Comparison of ENCODE assay signal across 12 cellular contexts in the genomic region with DNA sequence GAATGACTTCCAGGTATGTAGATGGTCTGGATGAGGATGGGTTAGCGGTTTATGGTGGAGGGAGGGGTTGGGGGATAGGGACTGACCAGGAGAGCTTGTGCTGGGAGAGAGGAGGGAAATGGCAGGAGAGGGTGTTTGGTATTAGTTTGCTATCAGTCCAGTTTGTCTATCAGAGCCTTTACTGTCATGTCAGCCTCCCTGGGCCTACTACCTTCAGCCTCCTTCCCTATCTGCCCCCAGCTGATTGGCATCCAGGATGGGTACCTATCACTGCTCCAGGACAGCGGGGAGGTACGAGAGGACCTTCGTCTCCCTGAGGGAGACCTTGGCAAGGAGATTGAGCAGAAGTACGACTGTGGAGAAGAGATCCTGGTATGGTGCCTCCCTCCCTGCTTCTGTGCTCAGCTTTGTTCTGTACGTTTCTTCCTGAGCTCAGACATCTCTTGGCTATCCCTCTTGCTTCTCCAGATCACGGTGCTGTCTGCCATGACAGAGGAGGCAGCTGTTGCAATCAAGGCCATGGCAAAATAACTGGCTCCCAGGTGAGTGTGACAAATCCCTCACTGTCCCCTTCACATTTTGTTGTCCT. TPM values are rescaled to one million over a fixed set of nuclear protein-coding genes. Genes with fewer than 3 reads are reported as not detected.
DNase-seq lines count a peak whose midpoint lies in the region; ATAC-seq, FAIRE-seq and TF ChIP-seq lines count a peak whose summit lies in the region.
"Had no signal": no experiment of that assay in that cellular context is flagged by ENCODE, and none has a peak within 500 bp of the region (broad histone marks: within the 10 kb centered on the region; RNA-seq: fewer than 3 reads in every experiment).

No MANE protein-coding gene starts in this region.

- intact Hi-C loops in HepG2 (cut with micrococcal nuclease; ENCODE audit: unreplicated experiment), result no loop called here
- intact Hi-C loops in right lobe of liver (cut with DNase I), result no loop called here

- H3K36me3 Mint-ChIP-seq in T-helper 17 cell (ENCODE audit: low read depth) (peaks cover 19% of the 10 kb centered on the region), glutamatergic neuron (ENCODE audit: unreplicated experiment) (peaks cover 10% of the 10 kb centered on the region)

- peaks cover 28% of the 10 kb centered on the region for H3K9me3 Mint-ChIP-seq in glutamatergic neuron (ENCODE audit: unreplicated experiment)

- FAIRE-seq in HepG2 (lab: Jason Lieb, UNC), result no peak

- ATAC-seq in HepG2 (no peak), right lobe of liver (no peak), T-helper 17 cell (no peak), HG03520 (IDR thresholded peaks at IDR 0.05; ENCODE audit: unreplicated experiment) (no peak)

- TF ChIP-seq CTCF in HepG2 (CRISPR knock-in tag; IDR thresholded peaks at IDR 0.05) (no peak), right lobe of liver (IDR thresholded peaks at IDR 0.05) (no peak), glutamatergic neuron (IDR thresholded peaks at IDR 0.05; ENCODE audit: partially characterized antibody, unreplicated experiment) (no peak)

- POLR2A ChIA-PET in HepG2 (lab: Yijun Ruan, JAX), result interaction anchor here (5.8 kb wide), 1 partner anchor 18 kb away, joined by 47 read pairs; a partner anchor contains a TSS

- H3K9ac ChIP-seq in HepG2 (ENCODE audit: insufficient read depth, low read depth, low read length), result no peak overlapping the region

- peak overlapping the region; percentile 97 for H3K27ac Mint-ChIP-seq in T-helper 17 cell
- peak overlapping the region; percentile 17 for H3K27ac Mint-ChIP-seq in glutamatergic neuron (ENCODE audit: unreplicated experiment)

- 94% methylated on average over 7 of the region's 7 CpGs for WGBS in HepG2 (ENCODE audit: low lambda C conversion rate)
- 84% methylated on average over 2 of the region's 7 CpGs for WGBS in right lobe of liver (ENCODE audit: insufficient coverage, low coverage, low lambda C conversion rate, missing lambda C conversion rate)

- BruUV-seq in HepG2 (replicated peaks; lab: Mats Ljungman, UMichigan), result no TSS peak

- peak overlapping the region; percentile 96 for H3K4me3 Mint-ChIP-seq in T-helper 17 cell
- peak overlapping the region; percentile 99 for H3K4me3 Mint-ChIP-seq in glutamatergic neuron (ENCODE audit: unreplicated experiment)

- H3K4me2 ChIP-seq in HepG2 (ENCODE audit: low read depth, low read length), result peak overlapping the region; percentile 1; the same call in 1 of the 2 replicates

- TF ChIP-seq POLR2A in HepG2 (IDR thresholded peaks at IDR 0.05; ENCODE audit: insufficient read depth in 1 of 2, low read depth in 2 of 2, low read length in 2 of 2), result peak in 1 of 2 experiments; percentile 29; a peak in 1 of 4 replicates
- no peak for TF ChIP-seq POLR2A in right lobe of liver (IDR thresholded peaks at IDR 0.05)

- no peak overlapping the region for H2AFZ ChIP-seq in HepG2 (ENCODE audit: low read length)

- CTCF ChIA-PET in HepG2 (lab: Yijun Ruan, JAX; ENCODE audit: low intra/inter-chr PET ratio, low total read pairs), result no interaction called here

- no peak overlapping the region for H3K4me3 ChIP-seq in HepG2 (replicated peaks in 1 of 3; ENCODE audit: insufficient read depth in 1 of 3, low read depth in 2 of 3, low read length in 3 of 3)
- H3K4me3 ChIP-seq in right lobe of liver, result no peak overlapping the region

- H4K20me1 ChIP-seq in HepG2 (ENCODE audit: insufficient read depth, low read length), result peaks cover 53% of the 10 kb centered on the region

- peaks cover 55% of the 10 kb centered on the region for H3K4me1 ChIP-seq in HepG2 (ENCODE audit: insufficient read depth, low read length)
- H3K4me1 ChIP-seq in right lobe of liver, result peaks cover 0 to 26% (median 12%) of the 10 kb centered on the region in 4 donors

- TF ChIP-seq EP300 in HepG2 (IDR thresholded peaks at IDR 0.05; ENCODE audit: low read depth in 2 of 2, low read length in 2 of 2) (no peak), HepG2 (CRISPR knock-in tag; IDR thresholded peaks at IDR 0.05; ENCODE audit: borderline replicate concordance) (no peak)

- no peaks in the 10 kb centered on the region for H3K27me3 ChIP-seq in HepG2 (ENCODE audit: control insufficient read depth in 1 of 2, insufficient read depth in 2 of 2, low read length in 2 of 2)
- H3K27me3 ChIP-seq in right lobe of liver, result no peaks in the 10 kb centered on the region

- H3K4me1 Mint-ChIP-seq in T-helper 17 cell (peaks cover 55% of the 10 kb centered on the region), glutamatergic neuron (ENCODE audit: low read depth, unreplicated experiment) (peaks cover 18% of the 10 kb centered on the region)

- DNase-seq in HepG2 (ENCODE audit: low spot score) (no peak), right lobe of liver (no peak), T-helper 17 cell (no peak), glutamatergic neuron (no peak), NCI-H1436 (lab: John Stamatoyannopoulos, UW) (no peak), NCI-H1092 (lab: John Stamatoyannopoulos, UW) (no peak)
- DNase-seq in stimulated activated CD4-positive, alpha-beta T cell treated with anti-CD3 and anti-CD28 coated beads, Interleukin-4, amount 100 ng/mL, for 1 hour, result no peak
- DNase-seq: activated effector memory CD4-positive, alpha-beta T cell treated with anti-CD3 and anti-CD28 coated beads, Interleukin-2, amount 50 U/mL, for 16 hours; NCI-H446 had no signal

- in situ Hi-C loops in HepG2 (cut with HindIII; ENCODE audit: extremely low pct_ligation_motif_present, low pct_unique_long_range_greater_than_20kb), result no loop called here

- H3K27ac ChIP-seq in HepG2 (ENCODE audit: extremely low read length, insufficient read depth, low read length), result no peak overlapping the region
- no peak overlapping the region for H3K27ac ChIP-seq in right lobe of liver
- H3K27ac ChIP-seq: C4-2B had no signal

- no peak for TF ChIP-seq RAD21 in HepG2 (CRISPR knock-in tag; IDR thresholded peaks at IDR 0.05)

- peaks cover 50% of the 10 kb centered on the region for H3K79me2 ChIP-seq in HepG2 (ENCODE audit: insufficient read depth, low read length)

- H3K27me3 Mint-ChIP-seq in T-helper 17 cell, result no peaks in the 10 kb centered on the region
- peaks cover 15% of the 10 kb centered on the region for H3K27me3 Mint-ChIP-seq in glutamatergic neuron (ENCODE audit: unreplicated experiment)

- H3K9me3 ChIP-seq in HepG2 (ENCODE audit: low read length) (no peaks in the 10 kb centered on the region), right lobe of liver (no peaks in the 10 kb centered on the region), T-helper 17 cell (ENCODE audit: control insufficient read depth, low read length, poor library complexity, severe bottlenecking) (no peaks in the 10 kb centered on the region)

- H3K36me3 ChIP-seq in HepG2 (replicated peaks in 1 of 2; ENCODE audit: control insufficient read depth in 1 of 2, insufficient read depth in 2 of 2, low read length in 2 of 2), result peaks cover 21 to 43% of the 10 kb centered on the region in 2 experiments
- H3K36me3 ChIP-seq in right lobe of liver, result peaks cover 11 to 47% (median 29%) of the 10 kb centered on the region in 4 donors

RNA-seq across cellular contexts. Expression of a gene that starts 3.8 kb away (rescaled TPM):
- 319 and 367 TPM in 2 replicates for total RNA-seq in HepG2 (2016; rRNA removed; fragmentation: Illumina TruSeq; extraction: Trizol)
- total RNA-seq in HepG2 (2016; cell fraction: cytosol; rRNA removed; fragmentation: Illumina TruSeq; extraction: Trizol; ENCODE audit: low read depth), result 181 and 202 TPM in 2 replicates
- 326 and 331 TPM in 2 replicates for total RNA-seq in HepG2 (2016; cell fraction: insoluble cytoplasmic fraction; rRNA removed; fragmentation: Illumina TruSeq; extraction: Trizol)
- 297 and 318 TPM in 2 replicates for total RNA-seq in HepG2 (2016; cell fraction: membrane; rRNA removed; fragmentation: Illumina TruSeq; extraction: Trizol)
- total RNA-seq in HepG2 (2016; cell fraction: nucleus; rRNA removed; fragmentation: Illumina TruSeq; extraction: Trizol), result 155 and 177 TPM in 2 replicates
- polyA plus RNA-seq in HepG2 (2011; rRNA removed), result 280 and 337 TPM in 2 replicates
- polyA plus RNA-seq in HepG2 (2011; cell fraction: cytosol; rRNA removed), result 359 and 386 TPM in 2 replicates
- 222 and 229 TPM in 2 replicates for polyA plus RNA-seq in HepG2 (2011; cell fraction: nucleus; rRNA removed)
- 346 and 360 TPM in 2 replicates for polyA plus RNA-seq in HepG2 (2012)
- polyA plus RNA-seq in HepG2 (2016; cell fraction: cytosol; fragmentation: Illumina TruSeq; extraction: Trizol; ENCODE audit: low read depth), result 332 and 358 TPM in 2 replicates
- polyA plus RNA-seq in HepG2 (2016; cell fraction: insoluble cytoplasmic fraction; fragmentation: Illumina TruSeq; extraction: Trizol; ENCODE audit: low read depth), result 655 and 754 TPM in 2 replicates
- 458 and 466 TPM in 2 replicates for polyA plus RNA-seq in HepG2 (2016; cell fraction: membrane; fragmentation: Illumina TruSeq; extraction: Trizol; ENCODE audit: low read depth)
- 478 and 490 TPM in 2 replicates for polyA plus RNA-seq in HepG2 (2016; cell fraction: nucleus; fragmentation: Illumina TruSeq; extraction: Trizol; ENCODE audit: insufficient read depth, low read depth)
- 353 and 1,132 TPM in 2 replicates for polyA minus RNA-seq in HepG2 (2011; rRNA and poly(A)+ RNA removed; ENCODE audit: low replicate concordance)
- 190 and 222 TPM in 2 replicates for polyA minus RNA-seq in HepG2 (2011; cell fraction: cytosol; rRNA and poly(A)+ RNA removed)
- 105 and 111 TPM in 2 replicates for polyA minus RNA-seq in HepG2 (2011; cell fraction: nucleus; rRNA and poly(A)+ RNA removed)
- total RNA-seq in right lobe of liver, result 100 to 1,000 TPM; 222 to 299 (median 238) TPM
- total RNA-seq in T-helper 17 cell, result 100 to 1,000 TPM; 496 to 601 TPM
- total RNA-seq in glutamatergic neuron (ENCODE audit: unreplicated experiment), result 347 TPM

RNA-seq across cellular contexts. Expression of a gene that starts 4.0 kb away (rescaled TPM):
- 43.8 and 58.0 TPM in 2 replicates for total RNA-seq in HepG2 (2016; rRNA removed; fragmentation: Illumina TruSeq; extraction: Trizol)
- 164 and 173 TPM in 2 replicates for total RNA-seq in HepG2 (2016; cell fraction: cytosol; rRNA removed; fragmentation: Illumina TruSeq; extraction: Trizol; ENCODE audit: low read depth)
- 33.8 and 63.0 TPM in 2 replicates for total RNA-seq in HepG2 (2016; cell fraction: insoluble cytoplasmic fraction; rRNA removed; fragmentation: Illumina TruSeq; extraction: Trizol)
- 126 and 138 TPM in 2 replicates for total RNA-seq in HepG2 (2016; cell fraction: membrane; rRNA removed; fragmentation: Illumina TruSeq; extraction: Trizol)
- total RNA-seq in HepG2 (2016; cell fraction: nucleus; rRNA removed; fragmentation: Illumina TruSeq; extraction: Trizol), result 36.6 and 44.0 TPM in 2 replicates
- polyA plus RNA-seq in HepG2 (2011; rRNA removed), result 48.0 and 59.4 TPM in 2 replicates
- 40.0 and 57.0 TPM in 2 replicates for polyA plus RNA-seq in HepG2 (2011; cell fraction: cytosol; rRNA removed)
- 196 and 231 TPM in 2 replicates for polyA plus RNA-seq in HepG2 (2011; cell fraction: nucleus; rRNA removed)
- polyA plus RNA-seq in HepG2 (2012), result 39.6 and 43.4 TPM in 2 replicates
- polyA plus RNA-seq in HepG2 (2016; cell fraction: cytosol; fragmentation: Illumina TruSeq; extraction: Trizol; ENCODE audit: low read depth), result 223 and 235 TPM in 2 replicates
- 44.5 and 60.2 TPM in 2 replicates for polyA plus RNA-seq in HepG2 (2016; cell fraction: insoluble cytoplasmic fraction; fragmentation: Illumina TruSeq; extraction: Trizol; ENCODE audit: low read depth)
- 165 and 167 TPM in 2 replicates for polyA plus RNA-seq in HepG2 (2016; cell fraction: membrane; fragmentation: Illumina TruSeq; extraction: Trizol; ENCODE audit: low read depth)
- polyA plus RNA-seq in HepG2 (2016; cell fraction: nucleus; fragmentation: Illumina TruSeq; extraction: Trizol; ENCODE audit: insufficient read depth, low read depth), result 114 and 131 TPM in 2 replicates
- 52.6 and 92.4 TPM in 2 replicates for polyA minus RNA-seq in HepG2 (2011; rRNA and poly(A)+ RNA removed; ENCODE audit: low replicate concordance)
- 12.9 and 16.7 TPM in 2 replicates for polyA minus RNA-seq in HepG2 (2011; cell fraction: cytosol; rRNA and poly(A)+ RNA removed)
- 29.9 and 42.3 TPM in 2 replicates for polyA minus RNA-seq in HepG2 (2011; cell fraction: nucleus; rRNA and poly(A)+ RNA removed)
- 10 to 100 TPM; 22.0 to 48.1 (median 23.2) TPM for total RNA-seq in right lobe of liver
- 100 to 1,000 TPM in 1 of 2 donors, 10 to 100 TPM in 1; 96.5 to 104 TPM for total RNA-seq in T-helper 17 cell
- 98.3 TPM for total RNA-seq in glutamatergic neuron (ENCODE audit: unreplicated experiment)

RNA-seq across cellular contexts. Expression of a gene that starts 16.8 kb away (rescaled TPM):
- total RNA-seq in HepG2 (2016; rRNA removed; fragmentation: Illumina TruSeq; extraction: Trizol) (0.22 TPM in 1 of 2 replicates, not detected in the other), right lobe of liver (1 to 10 TPM in 2 of 6 experiments, under 1 TPM in 4; 0.27 to 1.7 (median 0.90) TPM), T-helper 17 cell (not detected), glutamatergic neuron (ENCODE audit: unreplicated experiment) (1.3 TPM)
- total RNA-seq in HepG2 (2016; cell fraction: cytosol; rRNA removed; fragmentation: Illumina TruSeq; extraction: Trizol; ENCODE audit: low read depth), result 0.09 and 0.30 TPM in 2 replicates
- 0.24 TPM in 1 of 2 replicates, not detected in the other for total RNA-seq in HepG2 (2016; cell fraction: insoluble cytoplasmic fraction; rRNA removed; fragmentation: Illumina TruSeq; extraction: Trizol)
- total RNA-seq in HepG2 (2016; cell fraction: membrane; rRNA removed; fragmentation: Illumina TruSeq; extraction: Trizol), result 0.25 and 0.34 TPM in 2 replicates
- 0.34 and 0.37 TPM in 2 replicates for total RNA-seq in HepG2 (2016; cell fraction: nucleus; rRNA removed; fragmentation: Illumina TruSeq; extraction: Trizol)
- 0.12 TPM in 2 replicates for polyA plus RNA-seq in HepG2 (2011; rRNA removed)
- polyA plus RNA-seq in HepG2 (2011; cell fraction: cytosol; rRNA removed), result 0.01 and 0.07 TPM in 2 replicates
- polyA plus RNA-seq in HepG2 (2011; cell fraction: nucleus; rRNA removed), result 0.96 and 1.6 TPM in 2 replicates
- 0.39 and 0.50 TPM in 2 replicates for polyA plus RNA-seq in HepG2 (2012)
- polyA plus RNA-seq in HepG2 (2016; cell fraction: cytosol; fragmentation: Illumina TruSeq; extraction: Trizol; ENCODE audit: low read depth), result 0.36 TPM in 2 replicates
- 0.30 and 0.47 TPM in 2 replicates for polyA plus RNA-seq in HepG2 (2016; cell fraction: insoluble cytoplasmic fraction; fragmentation: Illumina TruSeq; extraction: Trizol; ENCODE audit: low read depth)
- polyA plus RNA-seq in HepG2 (2016; cell fraction: membrane; fragmentation: Illumina TruSeq; extraction: Trizol; ENCODE audit: low read depth), result 0.38 and 0.65 TPM in 2 replicates
- 1.2 and 1.5 TPM in 2 replicates for polyA plus RNA-seq in HepG2 (2016; cell fraction: nucleus; fragmentation: Illumina TruSeq; extraction: Trizol; ENCODE audit: insufficient read depth, low read depth)
- 0.06 and 0.09 TPM in 2 replicates for polyA minus RNA-seq in HepG2 (2011; rRNA and poly(A)+ RNA removed; ENCODE audit: low replicate concordance)
- polyA minus RNA-seq in HepG2 (2011; cell fraction: cytosol; rRNA and poly(A)+ RNA removed), result not detected in 2 replicates
- 0.37 and 0.52 TPM in 2 replicates for polyA minus RNA-seq in HepG2 (2011; cell fraction: nucleus; rRNA and poly(A)+ RNA removed)

RNA-seq across cellular contexts. Expression of a gene that starts 17.9 kb away (rescaled TPM):
- total RNA-seq in HepG2 (2016; rRNA removed; fragmentation: Illumina TruSeq; extraction: Trizol) (6.7 and 15.7 TPM in 2 replicates), right lobe of liver (10 to 100 TPM in 4 of 6 experiments, 1 to 10 TPM in 2; 4.2 to 22.1 (median 10.8) TPM), T-helper 17 cell (10 to 100 TPM; 29.9 to 43.8 TPM), glutamatergic neuron (ENCODE audit: unreplicated experiment) (97.6 TPM)
- total RNA-seq in HepG2 (2016; cell fraction: cytosol; rRNA removed; fragmentation: Illumina TruSeq; extraction: Trizol; ENCODE audit: low read depth), result 2.2 and 2.3 TPM in 2 replicates
- total RNA-seq in HepG2 (2016; cell fraction: insoluble cytoplasmic fraction; rRNA removed; fragmentation: Illumina TruSeq; extraction: Trizol), result 4.5 and 17.1 TPM in 2 replicates
- total RNA-seq in HepG2 (2016; cell fraction: membrane; rRNA removed; fragmentation: Illumina TruSeq; extraction: Trizol), result 3.5 and 4.6 TPM in 2 replicates
- total RNA-seq in HepG2 (2016; cell fraction: nucleus; rRNA removed; fragmentation: Illumina TruSeq; extraction: Trizol), result 28.3 and 30.1 TPM in 2 replicates
- 14.8 and 15.3 TPM in 2 replicates for polyA plus RNA-seq in HepG2 (2011; rRNA removed)
- 5.0 and 5.4 TPM in 2 replicates for polyA plus RNA-seq in HepG2 (2011; cell fraction: cytosol; rRNA removed)
- 162 and 199 TPM in 2 replicates for polyA plus RNA-seq in HepG2 (2011; cell fraction: nucleus; rRNA removed)
- 12.4 and 15.4 TPM in 2 replicates for polyA plus RNA-seq in HepG2 (2012)
- polyA plus RNA-seq in HepG2 (2016; cell fraction: cytosol; fragmentation: Illumina TruSeq; extraction: Trizol; ENCODE audit: low read depth), result 0.95 and 1.2 TPM in 2 replicates
- polyA plus RNA-seq in HepG2 (2016; cell fraction: insoluble cytoplasmic fraction; fragmentation: Illumina TruSeq; extraction: Trizol; ENCODE audit: low read depth), result 4.4 and 6.1 TPM in 2 replicates
- polyA plus RNA-seq in HepG2 (2016; cell fraction: membrane; fragmentation: Illumina TruSeq; extraction: Trizol; ENCODE audit: low read depth), result 1.1 and 1.9 TPM in 2 replicates
- 84.2 and 94.7 TPM in 2 replicates for polyA plus RNA-seq in HepG2 (2016; cell fraction: nucleus; fragmentation: Illumina TruSeq; extraction: Trizol; ENCODE audit: insufficient read depth, low read depth)
- polyA minus RNA-seq in HepG2 (2011; rRNA and poly(A)+ RNA removed; ENCODE audit: low replicate concordance), result 25.4 and 35.0 TPM in 2 replicates
- 3.8 and 5.9 TPM in 2 replicates for polyA minus RNA-seq in HepG2 (2011; cell fraction: cytosol; rRNA and poly(A)+ RNA removed)
- 43.5 and 53.5 TPM in 2 replicates for polyA minus RNA-seq in HepG2 (2011; cell fraction: nucleus; rRNA and poly(A)+ RNA removed)

RNA-seq across cellular contexts. Expression of a gene that starts 25.1 kb away (rescaled TPM):
- total RNA-seq in HepG2 (2016; rRNA removed; fragmentation: Illumina TruSeq; extraction: Trizol), result 1.3 TPM in 1 of 2 replicates, not detected in the other
- total RNA-seq in HepG2 (2016; cell fraction: cytosol; rRNA removed; fragmentation: Illumina TruSeq; extraction: Trizol; ENCODE audit: low read depth), result 4.2 and 4.3 TPM in 2 replicates
- total RNA-seq in HepG2 (2016; cell fraction: insoluble cytoplasmic fraction; rRNA removed; fragmentation: Illumina TruSeq; extraction: Trizol), result 2.2 TPM in 1 of 2 replicates, not detected in the other
- total RNA-seq in HepG2 (2016; cell fraction: membrane; rRNA removed; fragmentation: Illumina TruSeq; extraction: Trizol), result 2.8 and 4.1 TPM in 2 replicates
- total RNA-seq in HepG2 (2016; cell fraction: nucleus; rRNA removed; fragmentation: Illumina TruSeq; extraction: Trizol), result not detected in 2 replicates
- polyA plus RNA-seq in HepG2 (2011; rRNA removed), result 2.5 and 3.1 TPM in 2 replicates
- 2.2 and 2.5 TPM in 2 replicates for polyA plus RNA-seq in HepG2 (2011; cell fraction: cytosol; rRNA removed)
- polyA plus RNA-seq in HepG2 (2011; cell fraction: nucleus; rRNA removed), result 3.8 and 5.2 TPM in 2 replicates
- 3.7 and 6.1 TPM in 2 replicates for polyA plus RNA-seq in HepG2 (2012)
- polyA plus RNA-seq in HepG2 (2016; cell fraction: cytosol; fragmentation: Illumina TruSeq; extraction: Trizol; ENCODE audit: low read depth), result 2.3 and 3.5 TPM in 2 replicates
- not detected in 2 replicates for polyA plus RNA-seq in HepG2 (2016; cell fraction: insoluble cytoplasmic fraction; fragmentation: Illumina TruSeq; extraction: Trizol; ENCODE audit: low read depth)
- 0.87 TPM in 1 of 2 replicates, not detected in the other for polyA plus RNA-seq in HepG2 (2016; cell fraction: membrane; fragmentation: Illumina TruSeq; extraction: Trizol; ENCODE audit: low read depth)
- polyA plus RNA-seq in HepG2 (2016; cell fraction: nucleus; fragmentation: Illumina TruSeq; extraction: Trizol; ENCODE audit: insufficient read depth, low read depth), result 1.2 and 2.1 TPM in 2 replicates
- 0.12 TPM in 1 of 2 replicates, not detected in the other for polyA minus RNA-seq in HepG2 (2011; rRNA and poly(A)+ RNA removed; ENCODE audit: low replicate concordance)
- not detected in 2 replicates for polyA minus RNA-seq in HepG2 (2011; cell fraction: cytosol; rRNA and poly(A)+ RNA removed)
- not detected in 2 replicates for polyA minus RNA-seq in HepG2 (2011; cell fraction: nucleus; rRNA and poly(A)+ RNA removed)
- 1 to 10 TPM; 1.6 to 6.8 (median 2.7) TPM for total RNA-seq in right lobe of liver
- 100 to 1,000 TPM; 641 to 702 TPM for total RNA-seq in T-helper 17 cell
- total RNA-seq in glutamatergic neuron (ENCODE audit: unreplicated experiment), result not detected
- total RNA-seq: M059J had no signal
